ENCODE assay signal across 11 cellular contexts in the genomic region with DNA sequence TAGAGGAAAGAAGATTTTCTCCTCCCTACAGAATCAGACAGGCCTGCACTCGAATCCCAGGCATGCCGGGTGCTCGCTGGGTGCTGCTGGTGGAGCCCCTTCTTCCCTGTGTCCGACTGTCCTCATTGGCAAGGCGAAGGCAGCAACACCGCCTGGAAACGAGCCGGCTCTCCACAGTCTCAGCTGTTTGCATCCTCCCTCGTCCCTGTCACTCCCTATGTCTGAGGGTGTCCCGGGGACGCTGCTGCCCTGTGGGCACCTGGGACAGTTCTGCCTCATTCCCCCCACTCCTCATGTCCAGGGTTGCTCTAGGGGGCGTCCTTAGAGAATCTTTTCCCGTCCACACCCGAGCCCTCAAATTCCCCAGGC. TPM values are rescaled to one million over a fixed set of nuclear protein-coding genes. Genes with fewer than 3 reads are reported as not detected.
DNase-seq lines count a peak whose midpoint lies in the region; ATAC-seq and TF ChIP-seq lines count a peak whose summit lies in the region.
"Had no signal": no experiment of that assay in that cellular context is flagged by ENCODE, and none has a peak within 500 bp of the region (broad histone marks: within the 10 kb centered on the region; RNA-seq: fewer than 3 reads in every experiment).

No MANE protein-coding gene starts in this region.

- no peak for DNase-seq in T-helper 2 cell treated with Interferon-gamma antibody and Interleukin-4, amounts not matched to agents 5 μg/mL and 100 μg/mL, for 36 hours (ENCODE audit: low spot score)
- DNase-seq in T-helper 2 cell (no peak), coronary artery (ENCODE audit: low spot score) (no peak), mesothelial cell of epicardium (ENCODE audit: low spot score in 2 of 2, unreplicated experiment in 2 of 2) (no peak), NCI-H2107 (lab: John Stamatoyannopoulos, UW) (no peak), NCI-H748 (lab: John Stamatoyannopoulos, UW; ENCODE audit: unreplicated experiment) (no peak)

- ATAC-seq in HG03571 (IDR thresholded peaks at IDR 0.05; ENCODE audit: unreplicated experiment), result no peak
- ATAC-seq: activated CD4-positive, CD25-positive, alpha-beta regulatory T cell treated with anti-CD3 and anti-CD28 coated beads, Interleukin-2, amount 50 U/mL, for 24 hours had no signal

- TF ChIP-seq CTCF in coronary artery (IDR thresholded peaks at IDR 0.05), result no peak
- TF ChIP-seq CTCF in mesothelial cell of epicardium (IDR thresholded peaks at IDR 0.05; ENCODE audit: unreplicated experiment), result no peak

- H3K27ac Mint-ChIP-seq in T-helper 2 cell treated with Interferon-gamma antibody and Interleukin-4, amounts not matched to agents 5 μg/mL and 100 μg/mL, for 36 hours, result no peak overlapping the region
- peak overlapping the region; percentile 91 for H3K27ac Mint-ChIP-seq in mesothelial cell of epicardium

- H3K4me3 ChIP-seq in coronary artery, result peak overlapping the region; percentile 68

- no peak overlapping the region for H3K27ac ChIP-seq in coronary artery
- H3K27ac ChIP-seq in temporal lobe (ENCODE audit: low read depth, low read length), result peak overlapping the region; percentile 41
- H3K27ac ChIP-seq: 22Rv1 had no signal

- no peaks in the 10 kb centered on the region for H3K36me3 Mint-ChIP-seq in T-helper 2 cell treated with Interferon-gamma antibody and Interleukin-4, amounts not matched to agents 5 μg/mL and 100 μg/mL, for 36 hours (ENCODE audit: low read depth)
- no peaks in the 10 kb centered on the region for H3K36me3 Mint-ChIP-seq in mesothelial cell of epicardium

- H3K4me3 Mint-ChIP-seq in T-helper 2 cell treated with Interferon-gamma antibody and Interleukin-4, amounts not matched to agents 5 μg/mL and 100 μg/mL, for 36 hours, result peak overlapping the region; percentile 91
- peak overlapping the region; percentile 72 for H3K4me3 Mint-ChIP-seq in mesothelial cell of epicardium

- H3K4me1 Mint-ChIP-seq in T-helper 2 cell treated with Interferon-gamma antibody and Interleukin-4, amounts not matched to agents 5 μg/mL and 100 μg/mL, for 36 hours (ENCODE audit: low read depth), result peaks cover 15% of the 10 kb centered on the region
- peaks cover 40% of the 10 kb centered on the region for H3K4me1 Mint-ChIP-seq in mesothelial cell of epicardium

- H3K27me3 Mint-ChIP-seq in T-helper 2 cell treated with Interferon-gamma antibody and Interleukin-4, amounts not matched to agents 5 μg/mL and 100 μg/mL, for 36 hours (ENCODE audit: low read depth), result peaks cover 15% of the 10 kb centered on the region
- H3K27me3 Mint-ChIP-seq in mesothelial cell of epicardium (ENCODE audit: low read depth), result peaks cover 1% of the 10 kb centered on the region

- no peaks in the 10 kb centered on the region for H3K9me3 Mint-ChIP-seq in T-helper 2 cell treated with Interferon-gamma antibody and Interleukin-4, amounts not matched to agents 5 μg/mL and 100 μg/mL, for 36 hours
- no peaks in the 10 kb centered on the region for H3K9me3 Mint-ChIP-seq in mesothelial cell of epicardium

RNA-seq across cellular contexts. Expression of a gene that starts 31.6 kb away (rescaled TPM):
- 0.67 to 0.71 TPM (median 0.68 TPM) in 3 replicates for total RNA-seq in mesothelial cell of epicardium
- not detected for total RNA-seq in temporal lobe
- total RNA-seq: urinary bladder had no signal
